In the genomic region with DNA sequence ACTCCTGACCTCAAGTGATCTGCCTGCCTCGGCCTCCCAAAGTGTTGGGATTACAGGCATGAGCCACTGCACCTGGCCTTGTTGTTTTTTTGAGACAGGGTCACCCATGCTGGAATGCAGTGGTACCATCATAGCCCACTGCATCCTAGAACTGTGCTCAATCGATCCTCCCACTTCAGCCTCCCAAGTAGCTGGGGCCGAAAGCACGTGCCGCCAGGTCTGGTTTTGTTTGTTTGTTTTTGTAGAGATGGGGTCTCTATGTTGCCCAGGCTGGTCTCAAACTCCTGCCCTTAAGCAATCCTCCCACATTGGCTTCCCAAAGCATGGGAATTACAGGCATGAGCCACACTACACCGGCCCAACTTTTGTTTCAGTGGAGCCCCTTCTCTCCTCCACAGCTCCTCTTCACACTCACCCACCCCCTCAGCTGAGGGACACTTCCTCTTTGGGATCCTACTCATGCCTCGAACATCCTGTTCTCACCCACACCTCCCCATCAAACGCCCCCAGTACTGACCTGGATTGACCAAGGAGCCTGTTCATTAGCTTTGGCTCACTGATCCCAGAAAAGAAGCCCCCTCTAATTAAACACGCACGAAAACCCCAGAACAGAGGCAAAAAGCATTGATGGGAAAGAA, we compare ENCODE assay signal across 1 cellular context.
TF ChIP-seq lines count a peak whose summit lies in the region.

No MANE protein-coding gene starts in this region.

TF ChIP-seq in K562, 482 proteins besides CTCF, POLR2A, EP300 and RAD21:
- TF ChIP-seq, protein P1, sequence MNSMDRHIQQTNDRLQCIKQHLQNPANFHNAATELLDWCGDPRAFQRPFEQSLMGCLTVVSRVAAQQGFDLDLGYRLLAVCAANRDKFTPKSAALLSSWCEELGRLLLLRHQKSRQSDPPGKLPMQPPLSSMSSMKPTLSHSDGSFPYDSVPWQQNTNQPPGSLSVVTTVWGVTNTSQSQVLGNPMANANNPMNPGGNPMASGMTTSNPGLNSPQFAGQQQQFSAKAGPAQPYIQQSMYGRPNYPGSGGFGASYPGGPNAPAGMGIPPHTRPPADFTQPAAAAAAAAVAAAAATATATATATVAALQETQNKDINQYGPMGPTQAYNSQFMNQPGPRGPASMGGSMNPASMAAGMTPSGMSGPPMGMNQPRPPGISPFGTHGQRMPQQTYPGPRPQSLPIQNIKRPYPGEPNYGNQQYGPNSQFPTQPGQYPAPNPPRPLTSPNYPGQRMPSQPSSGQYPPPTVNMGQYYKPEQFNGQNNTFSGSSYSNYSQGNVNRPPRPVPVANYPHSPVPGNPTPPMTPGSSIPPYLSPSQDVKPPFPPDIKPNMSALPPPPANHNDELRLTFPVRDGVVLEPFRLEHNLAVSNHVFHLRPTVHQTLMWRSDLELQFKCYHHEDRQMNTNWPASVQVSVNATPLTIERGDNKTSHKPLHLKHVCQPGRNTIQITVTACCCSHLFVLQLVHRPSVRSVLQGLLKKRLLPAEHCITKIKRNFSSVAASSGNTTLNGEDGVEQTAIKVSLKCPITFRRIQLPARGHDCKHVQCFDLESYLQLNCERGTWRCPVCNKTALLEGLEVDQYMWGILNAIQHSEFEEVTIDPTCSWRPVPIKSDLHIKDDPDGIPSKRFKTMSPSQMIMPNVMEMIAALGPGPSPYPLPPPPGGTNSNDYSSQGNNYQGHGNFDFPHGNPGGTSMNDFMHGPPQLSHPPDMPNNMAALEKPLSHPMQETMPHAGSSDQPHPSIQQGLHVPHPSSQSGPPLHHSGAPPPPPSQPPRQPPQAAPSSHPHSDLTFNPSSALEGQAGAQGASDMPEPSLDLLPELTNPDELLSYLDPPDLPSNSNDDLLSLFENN (IDR thresholded peaks at IDR 0.05; ENCODE audit: low read depth in 2 of 2, low read length in 2 of 2): no peak
- TF ChIP-seq L3MBTL2 (IDR thresholded peaks at IDR 0.05) (peak; percentile 65), THRA (IDR thresholded peaks at IDR 0.05) (no peak), EGR1 (conservative IDR thresholded peaks at IDR 0.05) (peak; percentile 69), ZBTB7A (IDR thresholded peaks at IDR 0.05; ENCODE audit: borderline replicate concordance, control insufficient read depth, low read depth, low read length) (0 out of 2 replicates have a peak, but pooled peaks have one; percentile 17), SPI1 (IDR thresholded peaks at IDR 0.05; ENCODE audit: borderline replicate concordance, low read depth, low read length) (peak; percentile 89)
- TF ChIP-seq, protein P2, sequence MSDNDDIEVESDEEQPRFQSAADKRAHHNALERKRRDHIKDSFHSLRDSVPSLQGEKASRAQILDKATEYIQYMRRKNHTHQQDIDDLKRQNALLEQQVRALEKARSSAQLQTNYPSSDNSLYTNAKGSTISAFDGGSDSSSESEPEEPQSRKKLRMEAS (CRISPR knock-in tag; IDR thresholded peaks at IDR 0.05): 0 out of 2 replicates have a peak, but pooled peaks have one; percentile 26
